In the genomic region with DNA sequence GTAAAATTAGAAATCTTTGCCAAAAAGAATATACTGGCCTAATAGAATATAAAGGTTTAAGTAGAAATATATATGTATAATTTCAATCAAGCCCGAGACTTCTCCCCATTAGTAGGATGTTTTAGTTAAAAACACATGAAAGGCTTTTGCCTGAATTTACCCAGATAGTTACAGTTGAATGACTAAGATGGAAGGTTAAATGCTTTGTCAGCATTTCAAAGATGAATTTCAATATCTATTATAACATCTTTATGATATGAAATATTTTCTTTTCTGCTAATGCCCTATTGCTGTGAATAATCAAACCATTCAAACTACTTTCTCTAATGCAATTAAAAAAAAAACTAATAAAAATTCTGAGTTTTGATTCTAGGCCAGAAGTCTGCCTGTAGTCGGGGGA, we compare ENCODE assay signal across 28 cellular contexts. TPM values are rescaled to one million over a fixed set of nuclear protein-coding genes. Genes with fewer than 3 reads are reported as not detected.
DNase-seq lines count a peak whose midpoint lies in the region; ATAC-seq, FAIRE-seq and TF ChIP-seq lines count a peak whose summit lies in the region.
"Had no signal": no experiment of that assay in that cellular context is flagged by ENCODE, and none has a peak within 500 bp of the region (broad histone marks: within the 10 kb centered on the region; RNA-seq: fewer than 3 reads in every experiment).

No MANE protein-coding gene starts in this region.

- H3K9ac ChIP-seq in HepG2 (ENCODE audit: insufficient read depth, low read depth, low read length) (no peak overlapping the region), K562 (ENCODE audit: insufficient read depth in 1 of 2, low read depth in 2 of 2, low read length in 2 of 2) (no peak overlapping the region)
- H3K9ac ChIP-seq: BLaER1 had no signal

- H3K4me2 ChIP-seq in HepG2 (ENCODE audit: low read depth, low read length) (no peak overlapping the region), K562 (ENCODE audit: insufficient read depth, low read length) (no peak overlapping the region)
- H3K4me2 ChIP-seq: BLaER1 had no signal

- H3K9me3 ChIP-seq in HepG2 (ENCODE audit: low read length) (no peaks in the 10 kb centered on the region), right lobe of liver (no peaks in the 10 kb centered on the region), K562 (replicated peaks; ENCODE audit: control insufficient read depth, insufficient read depth, low read depth, low read length) (no peaks in the 10 kb centered on the region), pancreas (no peaks in the 10 kb centered on the region)
- H3K9me3 ChIP-seq: BE2C, BLaER1 had no signal

- no peak for FAIRE-seq in HepG2 (lab: Jason Lieb, UNC)
- FAIRE-seq in K562 (lab: Jason Lieb, UNC), result no peak
- no peak for FAIRE-seq in pancreas (lab: Jason Lieb, UNC)
- FAIRE-seq: GM12892, GM18507 had no signal

- no peaks in the 10 kb centered on the region for H4K20me1 ChIP-seq in HepG2 (ENCODE audit: insufficient read depth, low read length)
- no peaks in the 10 kb centered on the region for H4K20me1 ChIP-seq in K562 (replicated peaks; ENCODE audit: control insufficient read depth, insufficient read depth, low read length)
- H4K20me1 ChIP-seq: BLaER1 had no signal

- no peak overlapping the region for H3K4me3 ChIP-seq in HepG2 (replicated peaks in 1 of 3; ENCODE audit: insufficient read depth in 1 of 3, low read depth in 2 of 3, low read length in 3 of 3)
- H3K4me3 ChIP-seq in right lobe of liver, result no peak overlapping the region
- no peak overlapping the region for H3K4me3 ChIP-seq in K562
- no peak overlapping the region for H3K4me3 ChIP-seq in pancreas
- H3K4me3 ChIP-seq: BLaER1, GM12878 had no signal

- TF ChIP-seq CTCF in HepG2 (CRISPR knock-in tag; IDR thresholded peaks at IDR 0.05) (no peak), right lobe of liver (IDR thresholded peaks at IDR 0.05) (no peak), K562 (IDR thresholded peaks at IDR 0.05 in 2 of 3, conservative IDR thresholded peaks at IDR 0.05 in 1 of 3; ENCODE audit: insufficient read depth in 2 of 3, low read depth in 1 of 3, low read length in 3 of 3) (no peak), pancreas (IDR thresholded peaks at IDR 0.05) (no peak)

- intact Hi-C loops in HepG2 (cut with micrococcal nuclease; ENCODE audit: unreplicated experiment) (no loop called here), right lobe of liver (cut with DNase I) (no loop called here), K562 (cut with micrococcal nuclease) (no loop called here), pancreas (cut with DNase I) (no loop called here)

- H3K4me1 ChIP-seq in HepG2 (ENCODE audit: insufficient read depth, low read length), result no peaks in the 10 kb centered on the region
- H3K4me1 ChIP-seq in right lobe of liver, result no peaks in the 10 kb centered on the region
- no peaks in the 10 kb centered on the region for H3K4me1 ChIP-seq in K562 (replicated peaks in 1 of 2; ENCODE audit: control insufficient read depth in 2 of 2, insufficient read depth in 2 of 2, low read length in 2 of 2)
- no peaks in the 10 kb centered on the region for H3K4me1 ChIP-seq in pancreas
- H3K4me1 ChIP-seq: BE2C, BLaER1 had no signal

- ATAC-seq in HepG2 (no peak), right lobe of liver (no peak), K562 (no peak), pancreas (no peak)
- ATAC-seq: GM12878 had no signal

- in situ Hi-C loops in HepG2 (cut with HindIII; ENCODE audit: extremely low pct_ligation_motif_present, low pct_unique_long_range_greater_than_20kb), result no loop called here
- in situ Hi-C loops in K562 (cut with MboI), result no loop called here

- H3K79me2 ChIP-seq in HepG2 (ENCODE audit: insufficient read depth, low read length) (no peaks in the 10 kb centered on the region), K562 (ENCODE audit: control insufficient read depth, insufficient read depth, low read length) (no peaks in the 10 kb centered on the region)

- POLR2A ChIA-PET in HepG2 (lab: Yijun Ruan, JAX), result no interaction called here
- POLR2A ChIA-PET in K562 (lab: Yijun Ruan, JAX), result no interaction called here

- BruUV-seq in HepG2 (replicated peaks; lab: Mats Ljungman, UMichigan), result no TSS peak
- no TSS peak for BruUV-seq in K562 (replicated peaks; lab: Mats Ljungman, UMichigan)

- TF ChIP-seq POLR2A in HepG2 (IDR thresholded peaks at IDR 0.05; ENCODE audit: insufficient read depth in 1 of 2, low read depth in 2 of 2, low read length in 2 of 2), result no peak
- no peak for TF ChIP-seq POLR2A in right lobe of liver (IDR thresholded peaks at IDR 0.05)
- no peak for TF ChIP-seq POLR2A in K562 (conservative IDR thresholded peaks at IDR 0.05)

- CTCF ChIA-PET in HepG2 (lab: Yijun Ruan, JAX; ENCODE audit: low intra/inter-chr PET ratio, low total read pairs), result no interaction called here
- CTCF ChIA-PET in K562 (lab: Yijun Ruan, JAX; ENCODE audit: low intra/inter-chr PET ratio), result no interaction called here

- 0% methylated on average over 2 of the region's 2 CpGs for WGBS in HepG2 (ENCODE audit: low lambda C conversion rate)
- 39% methylated on average over 2 of the region's 2 CpGs for WGBS in right lobe of liver (ENCODE audit: insufficient coverage, low coverage, low lambda C conversion rate, missing lambda C conversion rate)
- WGBS in K562 (ENCODE audit: insufficient coverage, low coverage, missing lambda C conversion rate), result 17% methylated on average over 2 of the region's 2 CpGs
- 51 to 73% methylated on average over 2 of the region's 2 CpGs for WGBS in pancreas, 2 donors

- H2AFZ ChIP-seq in HepG2 (ENCODE audit: low read length) (no peak overlapping the region), K562 (ENCODE audit: low read depth, low read length) (no peak overlapping the region)

- H3K27me3 ChIP-seq in HepG2 (ENCODE audit: control insufficient read depth in 1 of 2, insufficient read depth in 2 of 2, low read length in 2 of 2), result peaks cover 0 to 6% of the 10 kb centered on the region in 2 experiments; a peak in 1 of 5 replicates
- no peaks in the 10 kb centered on the region for H3K27me3 ChIP-seq in right lobe of liver
- no peaks in the 10 kb centered on the region for H3K27me3 ChIP-seq in K562 (ENCODE audit: control insufficient read depth in 2 of 2, insufficient read depth in 2 of 2, low read length in 2 of 2)
- H3K27me3 ChIP-seq in pancreas, result no peaks in the 10 kb centered on the region
- H3K27me3 ChIP-seq: BE2C, BLaER1 had no signal

- TF ChIP-seq RAD21 in HepG2 (CRISPR knock-in tag; IDR thresholded peaks at IDR 0.05) (no peak), K562 (CRISPR knock-in tag; conservative IDR thresholded peaks at IDR 0.05 in 1 of 2, IDR thresholded peaks at IDR 0.05 in 1 of 2) (no peak)

- no peak for DNase-seq in HepG2 (ENCODE audit: low spot score)
- DNase-seq in right lobe of liver, result no peak
- DNase-seq in K562 (ENCODE audit: extremely low read depth in 1 of 4, low spot score in 3 of 4), result no peak
- DNase-seq in HPDE6-E6E7 (ENCODE audit: extremely low spot score), result no peak
- DNase-seq in pancreas, result no peak
- DNase-seq: ACHN; BE2C; C1 segment of cervical spinal cord; CD4-positive, alpha-beta memory T cell; CD4-positive, CD25-positive, alpha-beta regulatory T cell; CD8-positive, alpha-beta memory T cell; COR-L47; DMS 273 treated with DMSO at 0.1 percent for 48 hours; DMS153; DMS53; DMS79; DND-41; EL; GDM1 had no signal

- no peaks in the 10 kb centered on the region for H3K36me3 ChIP-seq in HepG2 (replicated peaks in 1 of 2; ENCODE audit: control insufficient read depth in 1 of 2, insufficient read depth in 2 of 2, low read length in 2 of 2)
- H3K36me3 ChIP-seq in right lobe of liver, result no peaks in the 10 kb centered on the region
- H3K36me3 ChIP-seq in K562 (ENCODE audit: control insufficient read depth, insufficient read depth, low read length), result no peaks in the 10 kb centered on the region
- H3K36me3 ChIP-seq in pancreas, result no peaks in the 10 kb centered on the region
- H3K36me3 ChIP-seq: BE2C, BLaER1 had no signal

- no peaks in the 10 kb centered on the region for H3K9me1 ChIP-seq in K562 (ENCODE audit: control insufficient read depth, insufficient read depth, low read length)

- H3K27ac ChIP-seq in HepG2 (ENCODE audit: extremely low read length, insufficient read depth, low read length) (no peak overlapping the region), right lobe of liver (no peak overlapping the region), K562 (ENCODE audit: extremely low read depth, low read depth, low read length) (no peak overlapping the region), pancreas (no peak overlapping the region)
- H3K27ac ChIP-seq: 22Rv1, BLaER1 had no signal

- TF ChIP-seq EP300 in HepG2 (IDR thresholded peaks at IDR 0.05; ENCODE audit: low read depth in 2 of 2, low read length in 2 of 2), result no peak
- no peak for TF ChIP-seq EP300 in HepG2 (CRISPR knock-in tag; IDR thresholded peaks at IDR 0.05; ENCODE audit: borderline replicate concordance)
- no peak for TF ChIP-seq EP300 in K562 (IDR thresholded peaks at IDR 0.05; ENCODE audit: low read length)

RNA-seq across cellular contexts. Expression of gene ABCA12, which starts 18.0 kb away (rescaled TPM):
- total RNA-seq in HepG2 (2016; rRNA removed; fragmentation: Illumina TruSeq; extraction: Trizol) (0.02 and 0.04 TPM in 2 replicates), right lobe of liver (not detected), K562 (2014; rRNA removed) (not detected in 2 replicates), K562 (2014; rRNA removed; fragmentation: Illumina TruSeq; extraction: Trizol) (not detected in 2 replicates), K562 (2015; rRNA removed; fragmentation: Illumina TruSeq; extraction: Trizol) (not detected in 2 replicates), K562 (2021) (0.02 TPM in 2 replicates), pancreas (under 1 TPM in 3 of 6 donors, not detected in 3; 0.03 TPM)
- total RNA-seq in HepG2 (2016; cell fraction: cytosol; rRNA removed; fragmentation: Illumina TruSeq; extraction: Trizol; ENCODE audit: low read depth), result not detected in 2 replicates
- 0.02 TPM in 1 of 2 replicates, not detected in the other for total RNA-seq in HepG2 (2016; cell fraction: insoluble cytoplasmic fraction; rRNA removed; fragmentation: Illumina TruSeq; extraction: Trizol)
- not detected in 2 replicates for total RNA-seq in HepG2 (2016; cell fraction: membrane; rRNA removed; fragmentation: Illumina TruSeq; extraction: Trizol)
- 0.09 TPM in 1 of 2 replicates, not detected in the other for total RNA-seq in HepG2 (2016; cell fraction: nucleus; rRNA removed; fragmentation: Illumina TruSeq; extraction: Trizol)
- polyA plus RNA-seq in HepG2 (2011; rRNA removed) (0.01 and 0.07 TPM in 2 replicates), K562 (2011; rRNA removed) (not detected in 2 replicates), K562 (2014; fragmentation: Illumina TruSeq; extraction: Trizol) (0.03 TPM in 1 of 2 replicates, not detected in the other), K562 (2014; fragmentation: Nextera tagmentation; extraction: Ambion mirVana) (not detected), K562 (2014; rRNA removed) (not detected in 2 replicates), pancreas (not detected)
- 0.01 and 0.07 TPM in 2 replicates for polyA plus RNA-seq in HepG2 (2011; cell fraction: cytosol; rRNA removed)
- polyA plus RNA-seq in HepG2 (2011; cell fraction: nucleus; rRNA removed), result 0.03 TPM in 1 of 2 replicates, not detected in the other
- polyA plus RNA-seq in HepG2 (2012), result not detected in 2 replicates
- not detected in 2 replicates for polyA plus RNA-seq in HepG2 (2016; cell fraction: cytosol; fragmentation: Illumina TruSeq; extraction: Trizol; ENCODE audit: low read depth)
- polyA plus RNA-seq in HepG2 (2016; cell fraction: insoluble cytoplasmic fraction; fragmentation: Illumina TruSeq; extraction: Trizol; ENCODE audit: low read depth), result 0.03 TPM in 1 of 2 replicates, not detected in the other
- polyA plus RNA-seq in HepG2 (2016; cell fraction: membrane; fragmentation: Illumina TruSeq; extraction: Trizol; ENCODE audit: low read depth), result not detected in 2 replicates
- 0.04 and 0.08 TPM in 2 replicates for polyA plus RNA-seq in HepG2 (2016; cell fraction: nucleus; fragmentation: Illumina TruSeq; extraction: Trizol; ENCODE audit: insufficient read depth, low read depth)
- not detected in 2 replicates for polyA minus RNA-seq in HepG2 (2011; rRNA and poly(A)+ RNA removed; ENCODE audit: low replicate concordance)
- not detected in 2 replicates for polyA minus RNA-seq in HepG2 (2011; cell fraction: cytosol; rRNA and poly(A)+ RNA removed)
- polyA minus RNA-seq in HepG2 (2011; cell fraction: nucleus; rRNA and poly(A)+ RNA removed), result under 0.01 and 0.13 TPM in 2 replicates
- total RNA-seq in K562 (2011; cell fraction: chromatin; rRNA removed; ENCODE audit: low replicate concordance), result not detected in 2 replicates
- total RNA-seq in K562 (2011; cell fraction: nucleolus; rRNA removed), result not detected in 2 replicates
- total RNA-seq in K562 (2011; cell fraction: nucleoplasm; rRNA removed), result not detected in 2 replicates
- not detected in 2 replicates for polyA plus RNA-seq in K562 (2011; cell fraction: cytosol; rRNA removed)
- polyA plus RNA-seq in K562 (2011; cell fraction: nucleus; rRNA removed), result not detected in 2 replicates
- polyA plus RNA-seq in K562 (2012), result 0.01 TPM in 2 replicates
- not detected in 2 replicates for polyA minus RNA-seq in K562 (2011; rRNA and poly(A)+ RNA removed)
- not detected in 2 replicates for polyA minus RNA-seq in K562 (2011; cell fraction: cytosol; rRNA and poly(A)+ RNA removed)
- polyA minus RNA-seq in K562 (2011; cell fraction: nucleus; rRNA and poly(A)+ RNA removed), result not detected in 2 replicates
- total RNA-seq: A673; CD4-positive, alpha-beta memory T cell; CD4-positive, CD25-positive, alpha-beta regulatory T cell; CD8-positive, alpha-beta memory T cell; Daoy; G401 had no signal
- polyA plus RNA-seq: CD14-positive monocyte; CD4-positive, alpha-beta memory T cell; CD4-positive, CD25-positive, alpha-beta regulatory T cell; CD8-positive, alpha-beta memory T cell had no signal

Comparison
In these comparisons a context has a peak if more than half of its experiments do, and no peak if none do; other contexts are left out.
1. Of the 241 proteins assayed by ChIP-seq in both HepG2 and K562: peak only in HepG2: none; only in K562: MAFG; in both: MAFF and MAFK; in neither: 238.